8 cellular contexts compared by ENCODE assay signal in genomic region chr6:44002591-44003344, GRCh38.
DNase-seq lines count a peak whose midpoint lies in the region; ATAC-seq and TF ChIP-seq lines count a peak whose summit lies in the region.

No MANE protein-coding gene starts in this region.

- H3K4me3 ChIP-seq in naive thymus-derived CD4-positive, alpha-beta T cell (ENCODE audit: low read length) = peak overlapping the region; percentile 44

- H3K27ac Mint-ChIP-seq in endothelial cell (ENCODE audit: unreplicated experiment) = no peak overlapping the region
- H3K27ac Mint-ChIP-seq in naive thymus-derived CD4-positive, alpha-beta T cell = no peak overlapping the region
- H3K27ac Mint-ChIP-seq in stimulated activated effector memory CD8-positive, alpha-beta T cell treated with anti-CD3 and anti-CD28 coated beads, Interleukin-12 subunit alpha, Interleukin-12 subunit beta, amount 100 ng/mL, for 72 hours = no peak overlapping the region

- peaks cover 8% of the 10 kb centered on the region for H3K36me3 Mint-ChIP-seq in endothelial cell (ENCODE audit: low read depth, unreplicated experiment)
- H3K36me3 Mint-ChIP-seq in naive thymus-derived CD4-positive, alpha-beta T cell = no peaks in the 10 kb centered on the region
- no peaks in the 10 kb centered on the region for H3K36me3 Mint-ChIP-seq in stimulated activated effector memory CD8-positive, alpha-beta T cell treated with anti-CD3 and anti-CD28 coated beads, Interleukin-12 subunit alpha, Interleukin-12 subunit beta, amount 100 ng/mL, for 72 hours

- intact Hi-C loops in naive thymus-derived CD4-positive, alpha-beta T cell (cut with micrococcal nuclease) = loop anchor here (2.0 to 5.0 kb wide), 5 partner anchors 70 to 275 kb away; partner anchors contain the start of gene VEGFA (in 2 of the 2)

- POLR2A ChIA-PET in naive thymus-derived CD4-positive, alpha-beta T cell (lab: Charles Lee) = no interaction called here

- CTCF ChIA-PET in naive thymus-derived CD4-positive, alpha-beta T cell (lab: Charles Lee) = interaction anchor here (0.6 kb wide), 2 partner anchors 10 to 76 kb away, joined by 3 read pairs; no protein-coding TSS in a partner anchor

- DNase-seq in GM13977 (ENCODE audit: low spot score) = peak; percentile 78
- peak; percentile 75 for DNase-seq in NCI-H1092 treated with DMSO at 0.1 percent for 48 hours (lab: John Stamatoyannopoulos, UW)
- DNase-seq in activated CD8-positive, alpha-beta memory T cell treated with anti-CD3 and anti-CD28 coated beads for 4 hours (ENCODE audit: low read depth in 2 of 2) = peak; percentile 45 to 48
- peak; percentile 43 for DNase-seq in endothelial cell (ENCODE audit: low spot score)
- DNase-seq in naive thymus-derived CD4-positive, alpha-beta T cell = peak; percentile 18 to 75 (median 45)
- DNase-seq in stimulated activated effector memory CD8-positive, alpha-beta T cell treated with anti-CD3 and anti-CD28 coated beads, Interleukin-12 subunit alpha, Interleukin-12 subunit beta, amount 100 ng/mL, for 72 hours (ENCODE audit: low spot score in 2 of 2) = peak; percentile 35 to 71
- no peak for DNase-seq in NCI-H1048 (lab: John Stamatoyannopoulos, UW)

- peak; percentile 69 for ATAC-seq in naive thymus-derived CD4-positive, alpha-beta T cell
- peak; percentile 77 for ATAC-seq in stimulated activated effector memory CD8-positive, alpha-beta T cell treated with anti-CD3 and anti-CD28 coated beads, Interleukin-12 subunit alpha, Interleukin-12 subunit beta, amount 100 ng/mL, for 72 hours
- no peak for ATAC-seq in GM21619 (IDR thresholded peaks at IDR 0.05; ENCODE audit: unreplicated experiment)

- in situ Hi-C loops in GM13977 (cut with MboI; ENCODE audit: low pct_unique_long_range_greater_than_20kb, low sequenced_read_pairs, unreplicated experiment) = no loop called here

- peaks cover 3 to 4% of the 10 kb centered on the region in 2 donors for H3K4me1 ChIP-seq in naive thymus-derived CD4-positive, alpha-beta T cell (ENCODE audit: control insufficient read depth in 2 of 2, insufficient read depth in 2 of 2, low read length in 2 of 2)

- H3K36me3 ChIP-seq in naive thymus-derived CD4-positive, alpha-beta T cell (ENCODE audit: control insufficient read depth in 2 of 3, insufficient read depth in 3 of 3, low read length in 3 of 3) = no peaks in the 10 kb centered on the region

- H3K27me3 ChIP-seq in naive thymus-derived CD4-positive, alpha-beta T cell (ENCODE audit: control insufficient read depth in 2 of 2, insufficient read depth in 2 of 2, low read length in 2 of 2) = peaks cover 0 to 5% of the 10 kb centered on the region in 2 donors

- TF ChIP-seq CTCF in GM13977 (IDR thresholded peaks at IDR 0.05; ENCODE audit: extremely low read depth, insufficient read depth, missing control alignments) = peak; percentile 34
- no peak for TF ChIP-seq CTCF in endothelial cell (IDR thresholded peaks at IDR 0.05; ENCODE audit: unreplicated experiment)

- no peak overlapping the region for H3K27ac ChIP-seq in naive thymus-derived CD4-positive, alpha-beta T cell (ENCODE audit: low read depth, low read length)

- peaks cover 18% of the 10 kb centered on the region for H3K27me3 Mint-ChIP-seq in endothelial cell (ENCODE audit: unreplicated experiment)
- H3K27me3 Mint-ChIP-seq in naive thymus-derived CD4-positive, alpha-beta T cell = peaks cover 22 to 46% (median 37%) of the 10 kb centered on the region in 5 donors

- H3K4me3 Mint-ChIP-seq in endothelial cell (ENCODE audit: unreplicated experiment) = no peak overlapping the region
- peak overlapping the region; percentile 58 to 81 (median 74) for H3K4me3 Mint-ChIP-seq in naive thymus-derived CD4-positive, alpha-beta T cell
- H3K4me3 Mint-ChIP-seq in stimulated activated effector memory CD8-positive, alpha-beta T cell treated with anti-CD3 and anti-CD28 coated beads, Interleukin-12 subunit alpha, Interleukin-12 subunit beta, amount 100 ng/mL, for 72 hours = peak overlapping the region; percentile 68

- no peaks in the 10 kb centered on the region for H3K9me3 ChIP-seq in naive thymus-derived CD4-positive, alpha-beta T cell (ENCODE audit: control insufficient read depth in 2 of 3, low read length in 3 of 3)

- no peaks in the 10 kb centered on the region for H3K9me3 Mint-ChIP-seq in endothelial cell (ENCODE audit: unreplicated experiment)
- no peaks in the 10 kb centered on the region for H3K9me3 Mint-ChIP-seq in naive thymus-derived CD4-positive, alpha-beta T cell
- H3K9me3 Mint-ChIP-seq in stimulated activated effector memory CD8-positive, alpha-beta T cell treated with anti-CD3 and anti-CD28 coated beads, Interleukin-12 subunit alpha, Interleukin-12 subunit beta, amount 100 ng/mL, for 72 hours = no peaks in the 10 kb centered on the region

- peaks cover 4% of the 10 kb centered on the region for H3K4me1 Mint-ChIP-seq in endothelial cell (ENCODE audit: unreplicated experiment)
- H3K4me1 Mint-ChIP-seq in naive thymus-derived CD4-positive, alpha-beta T cell = peaks cover 0 to 20% (median 8%) of the 10 kb centered on the region in 7 donors
- H3K4me1 Mint-ChIP-seq in stimulated activated effector memory CD8-positive, alpha-beta T cell treated with anti-CD3 and anti-CD28 coated beads, Interleukin-12 subunit alpha, Interleukin-12 subunit beta, amount 100 ng/mL, for 72 hours = peaks cover 12% of the 10 kb centered on the region
